Comparison of ENCODE assay signal across 36 cellular contexts in genomic region chr13:55632402-55632801, GRCh38.
DNase-seq lines count a peak whose midpoint lies in the region; ATAC-seq, FAIRE-seq and TF ChIP-seq lines count a peak whose summit lies in the region.
"Had no signal": no experiment of that assay in that cellular context is flagged by ENCODE, and none has a peak within 500 bp of the region (broad histone marks: within the 10 kb centered on the region; RNA-seq: fewer than 3 reads in every experiment).

No MANE protein-coding gene starts in this region.

- CTCF ChIA-PET in HEK293 (lab: Yijun Ruan, JAX) = no interaction called here

- H3K4me2 ChIP-seq in GM23338 = no peak overlapping the region
- H3K4me2 ChIP-seq: A549; BLaER1; BLaER1 treated with 17β-estradiol and CSF1 and Interleukin-3, amounts not matched to agents 10 nM and 100 nM had no signal

- H3K27me3 ChIP-seq in GM23338 (ENCODE audit: insufficient read depth) = no peaks in the 10 kb centered on the region
- H3K27me3 ChIP-seq: BE2C; BLaER1; BLaER1 treated with 17β-estradiol and CSF1 and Interleukin-3, amounts not matched to agents 10 nM and 100 nM had no signal

- H4K20me1 ChIP-seq in GM23338 (replicated peaks; ENCODE audit: insufficient read depth) = no peaks in the 10 kb centered on the region
- H4K20me1 ChIP-seq: BLaER1; BLaER1 treated with 17β-estradiol and CSF1 and Interleukin-3, amounts not matched to agents 10 nM and 100 nM had no signal

- no peaks in the 10 kb centered on the region for H3K79me2 ChIP-seq in GM23338 (replicated peaks; ENCODE audit: insufficient read depth)

- DNase-seq in GM23338 (ENCODE audit: low spot score) (no peak), Kasumi-1 (lab: John Stamatoyannopoulos, UW) (peak; percentile 2 to 14), COLO829 (ENCODE audit: low spot score) (no peak), NCI-H128 (lab: John Stamatoyannopoulos, UW; ENCODE audit: unreplicated experiment) (no peak), urothelium cell line (ENCODE audit: low spot score) (no peak)
- DNase-seq in activated CD8-positive, alpha-beta memory T cell treated with anti-CD3 and anti-CD28 coated beads, Interleukin-2, amount 50 U/mL, for 48 hours = no peak
- DNase-seq: 8988T; ACHN; AML-193; BE2C; C1 segment of cervical spinal cord; Caco-2; Calu3; CD4-positive, alpha-beta memory T cell; CD4-positive, alpha-beta T cell; CD4-positive, CD25-positive, alpha-beta regulatory T cell; CD8-positive, alpha-beta memory T cell; CD8-positive, alpha-beta T cell; COR-L47; DMS 273 treated with DMSO at 0.1 percent for 48 hours; DMS153; DMS53; DMS79; DMS79 treated with DMSO at 0.1 percent for 48 hours; DND-41; EL had no signal

- no peak for TF ChIP-seq EP300 in Ishikawa (IDR thresholded peaks at IDR 0.05; ENCODE audit: borderline replicate concordance)

- no peaks in the 10 kb centered on the region for H3F3A ChIP-seq in GM23338 (replicated peaks; ENCODE audit: low read depth)

- no peak overlapping the region for H3K27ac Mint-ChIP-seq in GM23338
- H3K27ac Mint-ChIP-seq: B cell; CD14-positive monocyte; CD4-positive, alpha-beta memory T cell; CD4-positive, alpha-beta T cell; CD4-positive, CD25-positive, alpha-beta regulatory T cell; CD8-positive, alpha-beta memory T cell; CD8-positive, alpha-beta T cell had no signal

- no peak for ATAC-seq in GM23338
- ATAC-seq: A549; CD8-positive, alpha-beta T cell had no signal

- no peak overlapping the region for H3K27ac ChIP-seq in GM23338 (ENCODE audit: low read depth)
- H3K27ac ChIP-seq in HEK293 (ENCODE audit: extremely low read depth, low read depth, low read length) = no peak overlapping the region
- H3K27ac ChIP-seq: 22Rv1; A549; BLaER1; BLaER1 treated with 17β-estradiol and CSF1 and Interleukin-3, amounts not matched to agents 10 nM and 100 nM; C4-2B had no signal

- H2AFZ ChIP-seq in GM23338 = no peak overlapping the region

- H3K36me3 Mint-ChIP-seq in GM23338 (ENCODE audit: low read depth) = peaks cover 27% of the 10 kb centered on the region; the same call in 2 of the 3 replicates
- H3K36me3 Mint-ChIP-seq: CD14-positive monocyte; CD4-positive, alpha-beta memory T cell; CD4-positive, CD25-positive, alpha-beta regulatory T cell; CD8-positive, alpha-beta memory T cell; CD8-positive, alpha-beta T cell had no signal

- H3K4me3 ChIP-seq in GM23338 (no peak overlapping the region), HEK293 (ENCODE audit: low read depth, low read length) (no peak overlapping the region)
- H3K4me3 ChIP-seq: A549; BLaER1; BLaER1 treated with 17β-estradiol and CSF1 and Interleukin-3, amounts not matched to agents 10 nM and 100 nM had no signal

- no peak for TF ChIP-seq RAD21 in Ishikawa (IDR thresholded peaks at IDR 0.05; ENCODE audit: low read depth)

- H3K9me2 ChIP-seq in GM23338 (ENCODE audit: insufficient read depth) = no peaks in the 10 kb centered on the region

- no peak for FAIRE-seq in urothelium cell line (lab: Jason Lieb, UNC)
- FAIRE-seq: A549, D721Med had no signal

- POLR2A ChIA-PET in HEK293 (lab: Yijun Ruan, JAX) = no interaction called here

- no peak overlapping the region for H3K4me3 Mint-ChIP-seq in GM23338
- H3K4me3 Mint-ChIP-seq: B cell; CD14-positive monocyte; CD4-positive, alpha-beta memory T cell; CD4-positive, alpha-beta T cell; CD4-positive, CD25-positive, alpha-beta regulatory T cell; CD8-positive, alpha-beta memory T cell; CD8-positive, alpha-beta T cell had no signal

- H3K4me1 ChIP-seq in GM23338 (ENCODE audit: insufficient read depth) (no peaks in the 10 kb centered on the region), HEK293 (ENCODE audit: control insufficient read depth, insufficient read depth, low read length) (no peaks in the 10 kb centered on the region)
- H3K4me1 ChIP-seq: A549; BE2C; BLaER1; BLaER1 treated with 17β-estradiol and CSF1 and Interleukin-3, amounts not matched to agents 10 nM and 100 nM; Caco-2 had no signal

- H3K36me3 ChIP-seq in GM23338 (ENCODE audit: insufficient read depth) = no peaks in the 10 kb centered on the region
- no peaks in the 10 kb centered on the region for H3K36me3 ChIP-seq in HEK293 (ENCODE audit: control insufficient read depth in 2 of 2, insufficient read depth in 1 of 2, low read length in 2 of 2)
- H3K36me3 ChIP-seq: BE2C; BLaER1; BLaER1 treated with 17β-estradiol and CSF1 and Interleukin-3, amounts not matched to agents 10 nM and 100 nM had no signal

- TF ChIP-seq CTCF in GM23338 (conservative IDR thresholded peaks at IDR 0.05; ENCODE audit: low read depth in 2 of 2) = no peak
- TF ChIP-seq CTCF in HEK293 (tag by site-specific recombination; IDR thresholded peaks at IDR 0.05) = no peak

- peaks cover 20% of the 10 kb centered on the region; the same call in 2 of the 3 replicates for H3K9me3 Mint-ChIP-seq in GM23338

- H3K27me3 Mint-ChIP-seq in GM23338 (ENCODE audit: insufficient read depth, low read depth, poor library complexity) = no peaks in the 10 kb centered on the region
- H3K27me3 Mint-ChIP-seq: B cell; CD4-positive, alpha-beta memory T cell; CD4-positive, alpha-beta T cell; CD4-positive, CD25-positive, alpha-beta regulatory T cell; CD8-positive, alpha-beta memory T cell had no signal

- H3K4me1 Mint-ChIP-seq in GM23338 = no peaks in the 10 kb centered on the region; the same call in 2 of the 3 replicates
- H3K4me1 Mint-ChIP-seq: B cell; CD14-positive monocyte; CD4-positive, alpha-beta memory T cell; CD4-positive, CD25-positive, alpha-beta regulatory T cell; CD8-positive, alpha-beta memory T cell had no signal

- no peaks in the 10 kb centered on the region for H3K9me3 ChIP-seq in HEK293 (ENCODE audit: control insufficient read depth, insufficient read depth, low read depth, low read length)
- H3K9me3 ChIP-seq: A549, BE2C had no signal

TF ChIP-seq in HEK293, 187 proteins besides CTCF, POLR2A, EP300 and RAD21:
- TF ChIP-seq REST (tag by site-specific recombination; IDR thresholded peaks at IDR 0.05) (peak; percentile 81), ZNF785 (tag by site-specific recombination; IDR thresholded peaks at IDR 0.05) (no peak)

TF ChIP-seq in Ishikawa, 13 proteins besides CTCF, POLR2A, EP300 and RAD21:
- TF ChIP-seq YY1 (IDR thresholded peaks at IDR 0.05; ENCODE audit: low read depth) = no peak
- no peak for TF ChIP-seq USF1 (IDR thresholded peaks at IDR 0.05)
- no peak for TF ChIP-seq CREB1 (IDR thresholded peaks at IDR 0.05; ENCODE audit: low read depth)
- TF ChIP-seq TEAD4 (IDR thresholded peaks at IDR 0.05) = no peak
- TF ChIP-seq NFIC (IDR thresholded peaks at IDR 0.05) = no peak
- TF ChIP-seq REST (IDR thresholded peaks at IDR 0.05; ENCODE audit: low read depth) = peak; percentile 73
TF ChIP-seq in Ishikawa: peak in this region for 1.

Comparison
In these comparisons a context has a peak if more than half of its experiments do, and no peak if none do; other contexts are left out.
1. DNase-seq: peak in Kasumi-1 (2 of 2); none in GM23338 (single experiment), activated CD8-positive, alpha-beta memory T cell treated with anti-CD3 and anti-CD28 coated beads, Interleukin-2, amount 50 U/mL, for 48 hours (single experiment), COLO829 (single experiment), NCI-H128 (single experiment) and urothelium cell line (single experiment).